Comparison of ENCODE assay signal across 8 cellular contexts in the genomic region with DNA sequence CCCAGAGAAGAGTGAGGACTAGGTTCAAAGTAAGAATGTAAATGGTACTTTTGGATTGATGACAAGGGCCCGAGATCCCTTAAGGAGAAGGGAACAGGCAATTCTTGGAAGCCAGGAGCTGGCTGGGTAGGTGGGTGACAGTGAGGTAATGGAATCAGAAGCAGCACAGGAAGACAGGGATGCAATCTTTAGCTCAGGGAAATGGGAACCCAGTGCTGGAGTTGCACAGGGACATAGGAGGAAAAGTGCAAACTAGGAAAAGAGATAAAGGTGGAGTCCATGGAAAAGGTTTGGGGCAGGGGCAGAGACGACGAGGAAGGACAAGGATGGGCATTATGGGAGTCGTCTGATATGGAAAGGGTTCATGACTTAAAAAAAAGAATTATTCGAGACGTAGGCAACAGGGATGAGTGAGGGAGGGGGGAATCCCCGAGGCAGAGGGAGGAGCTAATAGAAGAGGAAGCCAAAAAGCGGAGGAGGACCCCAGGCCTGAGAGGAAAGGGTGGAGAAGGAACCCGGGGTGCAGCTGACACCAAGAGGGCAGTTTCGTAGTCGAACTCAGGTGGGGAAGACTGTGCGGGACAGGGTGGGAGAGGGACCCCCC. TPM values are rescaled to one million over a fixed set of nuclear protein-coding genes. Genes with fewer than 3 reads are reported as not detected.
DNase-seq lines count a peak whose midpoint lies in the region; ATAC-seq and TF ChIP-seq lines count a peak whose summit lies in the region.

No MANE protein-coding gene starts in this region.

- peak; percentile 27 for ATAC-seq in GM19397 (IDR thresholded peaks at IDR 0.05; ENCODE audit: unreplicated experiment)
- peak; percentile 32 for ATAC-seq in HG03571 (IDR thresholded peaks at IDR 0.05; ENCODE audit: unreplicated experiment)
- peak; percentile 65 for ATAC-seq in T-helper 17 cell
- ATAC-seq in left colon: peak; percentile 49

- no peak for TF ChIP-seq CTCF in Calu3 (IDR thresholded peaks at IDR 0.05; ENCODE audit: unreplicated experiment)

- H3K27me3 Mint-ChIP-seq in Calu3 (ENCODE audit: unreplicated experiment) (no peaks in the 10 kb centered on the region), T-helper 17 cell (no peaks in the 10 kb centered on the region)

- CTCF ChIA-PET in Calu3 (lab: Charles Lee): interaction anchor here (0.7 to 2.6 kb wide), 7 partner anchors 10 to 1150 kb away, joined by 3 to 22 read pairs (median 3); a partner anchor contains a TSS

- intact Hi-C loops in Calu3 (cut with micrococcal nuclease; ENCODE audit: unreplicated experiment): no loop called here
- intact Hi-C loops in left colon (cut with DNase I, micrococcal nuclease): no loop called here

- no TSS peak for BruUV-seq in Calu3 (replicated peaks; lab: Mats Ljungman, UMichigan)

- H3K36me3 Mint-ChIP-seq in Calu3 (ENCODE audit: insufficient read depth, unreplicated experiment) (peaks cover 41% of the 10 kb centered on the region), T-helper 17 cell (ENCODE audit: low read depth) (peaks cover 5% of the 10 kb centered on the region)

- H3K4me1 Mint-ChIP-seq in Calu3 (ENCODE audit: low read depth, unreplicated experiment) (peaks cover 14% of the 10 kb centered on the region), T-helper 17 cell (peaks cover 32% of the 10 kb centered on the region)

- H3K9me3 Mint-ChIP-seq in Calu3 (ENCODE audit: low read depth, unreplicated experiment): no peaks in the 10 kb centered on the region

- no peaks in the 10 kb centered on the region for H3K9me3 ChIP-seq in T-helper 17 cell (ENCODE audit: control insufficient read depth, low read length, poor library complexity, severe bottlenecking)

- H3K27ac Mint-ChIP-seq in Calu3 (ENCODE audit: unreplicated experiment) (peak overlapping the region; percentile 92), T-helper 17 cell (peak overlapping the region; percentile 100)

- DNase-seq in Calu3 (peak; percentile 41), T-helper 17 cell (peak in 1 of 3 donors; percentile 42), cerebellum (ENCODE audit: low spot score) (peak; percentile 56), left colon (peak; percentile 56 to 58), NCI-H1930 (lab: John Stamatoyannopoulos, UW) (no peak)
- peak; percentile 52 for DNase-seq in stimulated activated CD4-positive, alpha-beta T cell treated with anti-CD3 and anti-CD28 coated beads, Interleukin-2, amount 100 ng/mL, for 4 hours (ENCODE audit: low read depth)

- H3K4me3 Mint-ChIP-seq in Calu3 (ENCODE audit: low read depth, unreplicated experiment) (peak overlapping the region; percentile 90), T-helper 17 cell (peak overlapping the region; percentile 99)

RNA-seq across cellular contexts. Expression of a gene that starts 0.5 kb away (rescaled TPM):
- 50.7 and 57.6 TPM in 2 replicates for total RNA-seq in Calu3 (2022)
- total RNA-seq in T-helper 17 cell: 10 to 100 TPM; 73.5 to 81.4 TPM
- 26.0 TPM for total RNA-seq in cerebellum
- 10 to 100 TPM; 56.7 to 58.3 TPM for total RNA-seq in left colon

RNA-seq across cellular contexts. Expression of a gene that starts 20.3 kb away (rescaled TPM):
- total RNA-seq in Calu3 (2022): 82.4 and 88.1 TPM in 2 replicates
- 100 to 1,000 TPM in 1 of 2 donors, 10 to 100 TPM in 1; 81.5 to 105 TPM for total RNA-seq in T-helper 17 cell
- 29.8 TPM for total RNA-seq in cerebellum
- 10 to 100 TPM; 20.7 to 20.9 TPM for total RNA-seq in left colon

RNA-seq across cellular contexts. Expression of a gene that starts 44.6 kb away (rescaled TPM):
- total RNA-seq in Calu3 (2022) (42.9 and 43.4 TPM in 2 replicates), T-helper 17 cell (10 to 100 TPM; 25.9 to 33.8 TPM), cerebellum (10.9 TPM), left colon (10 to 100 TPM; 22.0 to 27.7 TPM)

RNA-seq across cellular contexts. Expression of a gene that starts 45.8 kb away (rescaled TPM):
- 7.8 and 9.8 TPM in 2 replicates for total RNA-seq in Calu3 (2022)
- not detected for total RNA-seq in T-helper 17 cell
- total RNA-seq in cerebellum: 8.4 TPM
- total RNA-seq in left colon: 1,000 to 10,000 TPM; 1,259 to 2,164 TPM

Comparison
In these comparisons a context has a peak if more than half of its experiments do, and no peak if none do; other contexts are left out.
1. DNase-seq: peak in Calu3 (single experiment), cerebellum (single experiment), left colon (2 of 2) and stimulated activated CD4-positive, alpha-beta T cell treated with anti-CD3 and anti-CD28 coated beads, Interleukin-2, amount 100 ng/mL, for 4 hours (single experiment); none in NCI-H1930 (0 of 2).
2. Peak in every context shown above with its lines, with median percentiles within 50 percentile points of each other: ATAC-seq.